ENCODE assay signal across 8 cellular contexts in the genomic region with DNA sequence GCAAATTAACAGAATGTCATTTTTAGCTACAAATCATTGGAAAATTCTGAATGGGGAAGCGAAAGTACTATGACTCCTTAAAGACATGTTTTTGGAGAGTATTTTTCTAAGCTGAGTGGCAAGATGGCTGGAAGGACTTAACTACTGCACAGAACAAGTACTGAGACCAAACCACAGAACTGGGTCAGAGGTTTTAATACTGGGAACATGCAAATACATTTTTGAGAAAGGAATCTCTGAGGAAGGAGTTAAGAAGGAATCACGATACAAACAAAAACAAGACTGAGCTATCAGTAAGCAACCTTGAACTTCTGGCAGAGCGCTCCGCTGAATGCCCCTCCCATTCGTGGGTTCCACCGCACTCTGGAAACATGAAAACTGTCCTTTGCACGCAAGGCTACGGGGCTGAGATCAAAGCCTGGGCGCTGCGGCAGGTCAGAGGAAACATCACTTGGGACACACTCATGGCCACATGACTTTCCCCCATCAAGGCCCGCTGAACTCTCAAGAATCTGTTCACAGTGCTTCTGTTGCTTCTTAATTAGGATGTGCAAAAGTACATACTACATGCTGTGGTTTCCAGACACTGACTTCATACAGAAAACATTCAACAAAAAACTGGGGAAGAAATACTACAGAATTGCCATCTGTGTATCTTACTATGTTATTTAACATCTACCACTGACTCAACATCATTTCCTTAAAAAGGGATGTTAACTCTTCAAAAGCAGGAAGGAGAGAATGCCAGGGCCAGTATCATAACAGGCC. TPM values are rescaled to one million over a fixed set of nuclear protein-coding genes. Genes with fewer than 3 reads are reported as not detected.
DNase-seq lines count a peak whose midpoint lies in the region; ATAC-seq and TF ChIP-seq lines count a peak whose summit lies in the region.

No MANE protein-coding gene starts in this region.

- H3K4me1 ChIP-seq in muscle layer of duodenum (ENCODE audit: control insufficient read depth in 1 of 2, insufficient read depth in 2 of 2, low read length in 2 of 2) = peaks cover 0 to 8% of the 10 kb centered on the region in 2 donors
- peaks cover 6 to 34% (median 7%) of the 10 kb centered on the region in 4 donors for H3K4me1 ChIP-seq in transverse colon
- H3K4me1 ChIP-seq in SK-N-SH (ENCODE audit: control insufficient read depth in 1 of 2, insufficient read depth in 2 of 2, low read depth in 1 of 2, low read length in 1 of 2) = no peaks in the 10 kb centered on the region; a peak in 1 of 4 replicates

- ATAC-seq in GM19025 (IDR thresholded peaks at IDR 0.05; ENCODE audit: low read depth, unreplicated experiment) = peak; percentile 80
- peak; percentile 82 for ATAC-seq in HG03175 (IDR thresholded peaks at IDR 0.05; ENCODE audit: unreplicated experiment)

- TF ChIP-seq RAD21 in SK-N-SH (IDR thresholded peaks at IDR 0.05; ENCODE audit: low read length) = no peak

- H3K27me3 ChIP-seq in AG04450 (ENCODE audit: control insufficient read depth, insufficient read depth, low read length) (no peaks in the 10 kb centered on the region), muscle layer of duodenum (ENCODE audit: low read depth, low read length) (no peaks in the 10 kb centered on the region), transverse colon (no peaks in the 10 kb centered on the region), SK-N-SH (ENCODE audit: insufficient read depth) (no peaks in the 10 kb centered on the region)

- no peak for TF ChIP-seq CTCF in AG04450 (IDR thresholded peaks at IDR 0.05; ENCODE audit: low read depth, low read length)
- TF ChIP-seq CTCF in transverse colon (IDR thresholded peaks at IDR 0.05) = no peak
- no peak for TF ChIP-seq CTCF in SK-N-SH (IDR thresholded peaks at IDR 0.05)

- H3F3A ChIP-seq in SK-N-SH (replicated peaks; ENCODE audit: insufficient read depth) = no peaks in the 10 kb centered on the region

- H3K36me3 ChIP-seq in muscle layer of duodenum (ENCODE audit: control insufficient read depth in 1 of 2, insufficient read depth in 2 of 2, low read length in 2 of 2) (peaks cover 5 to 22% of the 10 kb centered on the region in 2 donors), transverse colon (no peaks in the 10 kb centered on the region), SK-N-SH (replicated peaks in 1 of 2; ENCODE audit: control insufficient read depth in 1 of 2, insufficient read depth in 2 of 2, low read length in 1 of 2) (peaks cover 0 to 8% of the 10 kb centered on the region in 2 experiments)

- in situ Hi-C loops in transverse colon (cut with MboI; ENCODE audit: low pct_ligation_motif_present in 1 of 4, low pct_unique_long_range_greater_than_20kb in 1 of 4, low sequenced_read_pairs in 3 of 4) = loop anchor here in 1 of 4 donors (25.0 kb wide), 1 partner anchor 361 kb away; no protein-coding TSS in a partner anchor

- CTCF ChIA-PET in AG04450 (lab: Charles Lee) (interaction anchor here (0.9 to 1.4 kb wide), 2 partner anchors 18 to 19 kb away, joined by 3 to 5 read pairs; no protein-coding TSS in a partner anchor), SK-N-SH (lab: Yijun Ruan, JAX) (no interaction called here)

- H3K27ac ChIP-seq in AG04450 (ENCODE audit: low read depth, low read length) (peak overlapping the region; percentile 94), muscle layer of duodenum (ENCODE audit: low read length) (peak overlapping the region; percentile 32), transverse colon (peak overlapping the region; percentile 65 to 74 (median 73)), SK-N-SH (ENCODE audit: low read depth in 2 of 2, low read length in 1 of 2) (peak overlapping the region in 1 of 2 experiments; percentile 20; a peak in 1 of 4 replicates)

- WGBS in transverse colon (ENCODE audit: low coverage in 1 of 2), 2 donors = 41 to 51% methylated on average over 11 of the region's 11 CpGs
- WGBS in SK-N-SH (ENCODE audit: low lambda C conversion rate) = 83% methylated on average over 10 of the region's 11 CpGs

- H3K4me3 ChIP-seq in AG04450 (ENCODE audit: low read depth, low read length) = peak overlapping the region; percentile 37
- H3K4me3 ChIP-seq in muscle layer of duodenum (ENCODE audit: low read depth in 1 of 2, low read length in 2 of 2) = peak overlapping the region; percentile 5 to 34
- H3K4me3 ChIP-seq in transverse colon = peak overlapping the region in 1 of 4 donors; percentile 22
- no peak overlapping the region for H3K4me3 ChIP-seq in SK-N-SH (ENCODE audit: low read depth in 2 of 2, low read length in 1 of 2)

- no peaks in the 10 kb centered on the region for H4K20me1 ChIP-seq in SK-N-SH (ENCODE audit: insufficient read depth)

- no peak overlapping the region for H3K9ac ChIP-seq in SK-N-SH

- H2AFZ ChIP-seq in SK-N-SH (ENCODE audit: low read depth) = no peak overlapping the region

- no peak for TF ChIP-seq EP300 in transverse colon (IDR thresholded peaks at IDR 0.05; ENCODE audit: low read depth)
- TF ChIP-seq EP300 in SK-N-SH (IDR thresholded peaks at IDR 0.05; ENCODE audit: borderline replicate concordance in 1 of 2, low read depth in 1 of 2, low read length in 1 of 2) = no peak

- TF ChIP-seq POLR2A in transverse colon (IDR thresholded peaks at IDR 0.05) = no peak

- peaks cover 15% of the 10 kb centered on the region for H3K79me2 ChIP-seq in SK-N-SH (ENCODE audit: insufficient read depth)

- H3K9me2 ChIP-seq in SK-N-SH = no peaks in the 10 kb centered on the region

- intact Hi-C loops in transverse colon (cut with DNase I; ENCODE audit: low total_unique reads) = no loop called here

- DNase-seq in AG04450 (ENCODE audit: low read depth, low spot score) (peak; percentile 70), T1000 (lab: John Stamatoyannopoulos, UW) (peak; percentile 20), dermis microvascular lymphatic vessel endothelial cell (ENCODE audit: low read depth in 2 of 2) (peak; percentile 68 to 93), transverse colon (peak; percentile 51), SK-N-SH (no peak)

- H3K4me2 ChIP-seq in SK-N-SH = no peak overlapping the region

- H3K9me3 ChIP-seq in AG04450 (ENCODE audit: control insufficient read depth, insufficient read depth, low read length) = no peaks in the 10 kb centered on the region
- H3K9me3 ChIP-seq in muscle layer of duodenum (ENCODE audit: control insufficient read depth in 1 of 2, low read length in 2 of 2) = no peaks in the 10 kb centered on the region
- H3K9me3 ChIP-seq in transverse colon = no peaks in the 10 kb centered on the region
- H3K9me3 ChIP-seq in SK-N-SH = no peaks in the 10 kb centered on the region

- POLR2A ChIA-PET in AG04450 (lab: Yijun Ruan, JAX) = interaction anchor here (0.7 to 1.0 kb wide), 2 partner anchors 10 to 31 kb away, joined by 3 read pairs; no protein-coding TSS in a partner anchor
- POLR2A ChIA-PET in SK-N-SH (lab: Yijun Ruan, JAX) = no interaction called here

TF ChIP-seq in SK-N-SH, 30 proteins besides CTCF, POLR2A, EP300 and RAD21 (continues in another document):
- TF ChIP-seq YY1 (IDR thresholded peaks at IDR 0.05; ENCODE audit: low read depth) (no peak), TCF12 (IDR thresholded peaks at IDR 0.05) (no peak), RCOR1 (IDR thresholded peaks at IDR 0.05; ENCODE audit: low read length) (no peak)
- TF ChIP-seq, protein P1, sequence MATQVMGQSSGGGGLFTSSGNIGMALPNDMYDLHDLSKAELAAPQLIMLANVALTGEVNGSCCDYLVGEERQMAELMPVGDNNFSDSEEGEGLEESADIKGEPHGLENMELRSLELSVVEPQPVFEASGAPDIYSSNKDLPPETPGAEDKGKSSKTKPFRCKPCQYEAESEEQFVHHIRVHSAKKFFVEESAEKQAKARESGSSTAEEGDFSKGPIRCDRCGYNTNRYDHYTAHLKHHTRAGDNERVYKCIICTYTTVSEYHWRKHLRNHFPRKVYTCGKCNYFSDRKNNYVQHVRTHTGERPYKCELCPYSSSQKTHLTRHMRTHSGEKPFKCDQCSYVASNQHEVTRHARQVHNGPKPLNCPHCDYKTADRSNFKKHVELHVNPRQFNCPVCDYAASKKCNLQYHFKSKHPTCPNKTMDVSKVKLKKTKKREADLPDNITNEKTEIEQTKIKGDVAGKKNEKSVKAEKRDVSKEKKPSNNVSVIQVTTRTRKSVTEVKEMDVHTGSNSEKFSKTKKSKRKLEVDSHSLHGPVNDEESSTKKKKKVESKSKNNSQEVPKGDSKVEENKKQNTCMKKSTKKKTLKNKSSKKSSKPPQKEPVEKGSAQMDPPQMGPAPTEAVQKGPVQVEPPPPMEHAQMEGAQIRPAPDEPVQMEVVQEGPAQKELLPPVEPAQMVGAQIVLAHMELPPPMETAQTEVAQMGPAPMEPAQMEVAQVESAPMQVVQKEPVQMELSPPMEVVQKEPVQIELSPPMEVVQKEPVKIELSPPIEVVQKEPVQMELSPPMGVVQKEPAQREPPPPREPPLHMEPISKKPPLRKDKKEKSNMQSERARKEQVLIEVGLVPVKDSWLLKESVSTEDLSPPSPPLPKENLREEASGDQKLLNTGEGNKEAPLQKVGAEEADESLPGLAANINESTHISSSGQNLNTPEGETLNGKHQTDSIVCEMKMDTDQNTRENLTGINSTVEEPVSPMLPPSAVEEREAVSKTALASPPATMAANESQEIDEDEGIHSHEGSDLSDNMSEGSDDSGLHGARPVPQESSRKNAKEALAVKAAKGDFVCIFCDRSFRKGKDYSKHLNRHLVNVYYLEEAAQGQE (IDR thresholded peaks at IDR 0.05; ENCODE audit: low read depth, low read length) = no peak
- TF ChIP-seq, protein P2, sequence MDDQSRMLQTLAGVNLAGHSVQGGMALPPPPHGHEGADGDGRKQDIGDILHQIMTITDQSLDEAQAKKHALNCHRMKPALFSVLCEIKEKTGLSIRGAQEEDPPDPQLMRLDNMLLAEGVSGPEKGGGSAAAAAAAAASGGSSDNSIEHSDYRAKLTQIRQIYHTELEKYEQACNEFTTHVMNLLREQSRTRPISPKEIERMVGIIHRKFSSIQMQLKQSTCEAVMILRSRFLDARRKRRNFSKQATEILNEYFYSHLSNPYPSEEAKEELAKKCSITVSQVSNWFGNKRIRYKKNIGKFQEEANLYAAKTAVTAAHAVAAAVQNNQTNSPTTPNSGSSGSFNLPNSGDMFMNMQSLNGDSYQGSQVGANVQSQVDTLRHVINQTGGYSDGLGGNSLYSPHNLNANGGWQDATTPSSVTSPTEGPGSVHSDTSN (IDR thresholded peaks at IDR 0.05) = no peak
- TF ChIP-seq, protein P3, sequence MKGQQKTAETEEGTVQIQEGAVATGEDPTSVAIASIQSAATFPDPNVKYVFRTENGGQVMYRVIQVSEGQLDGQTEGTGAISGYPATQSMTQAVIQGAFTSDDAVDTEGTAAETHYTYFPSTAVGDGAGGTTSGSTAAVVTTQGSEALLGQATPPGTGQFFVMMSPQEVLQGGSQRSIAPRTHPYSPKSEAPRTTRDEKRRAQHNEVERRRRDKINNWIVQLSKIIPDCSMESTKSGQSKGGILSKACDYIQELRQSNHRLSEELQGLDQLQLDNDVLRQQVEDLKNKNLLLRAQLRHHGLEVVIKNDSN (IDR thresholded peaks at IDR 0.05; ENCODE audit: borderline replicate concordance, low read depth) = no peak

RNA-seq across cellular contexts. Expression of a gene that starts 27.8 kb away (rescaled TPM):
- polyA plus RNA-seq in AG04450 (2011; rRNA removed) = 17.9 TPM in 2 replicates
- polyA minus RNA-seq in AG04450 (2011; rRNA and poly(A)+ RNA removed) = 28.5 and 41.9 TPM in 2 replicates
- total RNA-seq in dermis microvascular lymphatic vessel endothelial cell = 13.1 and 18.2 TPM in 2 replicates
- total RNA-seq in transverse colon = 10 to 100 TPM in 1 of 4 donors, 1 to 10 TPM in 3; 5.0 to 11.6 (median 7.9) TPM
- 14.0 and 14.2 TPM in 2 replicates for polyA plus RNA-seq in SK-N-SH (2012; rRNA removed)
- polyA plus RNA-seq in SK-N-SH (2012; cell fraction: cytosol; rRNA removed) = 11.1 and 13.5 TPM in 2 replicates
- polyA plus RNA-seq in SK-N-SH (2012; cell fraction: nucleus; rRNA removed) = 21.5 and 25.3 TPM in 2 replicates

Comparison
In these comparisons a context has a peak if more than half of its experiments do, and no peak if none do; other contexts are left out.
1. H3K4me3 ChIP-seq: peak in AG04450 (single experiment) and muscle layer of duodenum (2 of 2); none in SK-N-SH (0 of 2).